ENCODE assay signal across 7 cellular contexts in genomic region chr19:52444506-52444905, GRCh38. TPM values are rescaled to one million over a fixed set of nuclear protein-coding genes. Genes with fewer than 3 reads are reported as not detected.
"Had no signal": no experiment of that assay in that cellular context is flagged by ENCODE, and none has a peak within 500 bp of the region (broad histone marks: within the 10 kb centered on the region; RNA-seq: fewer than 3 reads in every experiment).

No MANE protein-coding gene starts in this region.

- H3K4me3 ChIP-seq: GM23338 had no signal

- H3K27ac ChIP-seq: HL-60, KMS-11 had no signal

- DNase-seq: H9, HCEC 1CT, KBM-7 had no signal

- ATAC-seq: GM23338 had no signal

RNA-seq across cellular contexts. Expression of gene ZNF534, which starts 15.6 kb away (rescaled TPM):
- total RNA-seq: H1, H9 had no signal
